In the genomic region with DNA sequence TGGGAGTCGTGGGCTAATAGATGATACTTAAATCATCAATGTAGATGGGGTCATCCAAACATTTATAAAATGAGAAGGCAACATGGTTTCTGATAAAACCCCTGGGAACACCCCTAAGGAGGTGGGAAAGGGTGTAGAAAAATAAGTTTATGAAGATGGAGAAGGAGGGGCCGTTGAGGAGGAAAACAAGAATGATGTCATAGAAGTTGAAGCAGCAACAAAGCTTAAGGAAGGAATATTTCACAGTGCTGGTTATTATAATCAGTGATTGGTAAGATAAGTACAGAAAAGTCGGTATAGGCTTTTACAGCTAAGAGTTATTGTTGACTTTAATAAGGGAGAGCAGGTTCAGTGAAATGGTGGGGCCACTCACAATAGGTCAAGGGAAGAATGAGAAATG, we compare ENCODE assay signal across 33 cellular contexts.
"Had no signal": no experiment of that assay in that cellular context is flagged by ENCODE, and none has a peak within 500 bp of the region (broad histone marks: within the 10 kb centered on the region; RNA-seq: fewer than 3 reads in every experiment).

No MANE protein-coding gene starts in this region.

- H3K27ac Mint-ChIP-seq: immature natural killer cell; mesothelial cell of epicardium; natural killer cell; nephron progenitor cell; neural progenitor cell; progenitor cell of endocrine pancreas; stimulated activated naive B cell treated with anti-CD40 and anti-IgM and Interleukin-4, amounts not matched to agents 10 μg/mL and 1 μg/mL and 100 μg/mL, for 72 hours had no signal

- H3K4me1 Mint-ChIP-seq: immature natural killer cell; mesothelial cell of epicardium; naive B cell; natural killer cell; neural progenitor cell; stimulated activated naive B cell treated with anti-CD40 and anti-IgM and Interleukin-4, amounts not matched to agents 10 μg/mL and 1 μg/mL and 100 μg/mL, for 72 hours had no signal

- H3K79me2 ChIP-seq: parathyroid adenoma had no signal

- H3K9ac ChIP-seq: neural progenitor cell, parathyroid adenoma had no signal

- H3K4me1 ChIP-seq: left lung, lower lobe of right lung, neural progenitor cell, parathyroid adenoma, right atrium auricular region, stomach, testis, thyroid gland, transverse colon, upper lobe of left lung, vagina had no signal

- H3K27me3 Mint-ChIP-seq: progenitor cell of endocrine pancreas had no signal

- H2AFZ ChIP-seq: neural progenitor cell, parathyroid adenoma had no signal

- H3K27ac ChIP-seq: left lung, lower lobe of right lung, neural progenitor cell, neutrophil, parathyroid adenoma, right atrium auricular region, skin epidermis, stomach, testis, thyroid gland, transverse colon, upper lobe of left lung, vagina had no signal

- H3K27me3 ChIP-seq: left lung, neural progenitor cell, neutrophil, right atrium auricular region, stomach, testis, thyroid gland, transverse colon, upper lobe of left lung, vagina had no signal

- FAIRE-seq: islet of Langerhans, kidney had no signal

- H3K4me3 ChIP-seq: left lung, lower lobe of right lung, neural progenitor cell, right atrium auricular region, skin epidermis, stomach, testis, thyroid gland, transverse colon, upper lobe of left lung, vagina had no signal

- H3K9me3 Mint-ChIP-seq: immature natural killer cell; naive B cell; natural killer cell; stimulated activated naive B cell treated with anti-CD40 and anti-IgM and Interleukin-4, amounts not matched to agents 10 μg/mL and 1 μg/mL and 100 μg/mL, for 72 hours had no signal

- H3K4me2 ChIP-seq: neural progenitor cell had no signal

- H3K36me3 Mint-ChIP-seq: mesothelial cell of epicardium; natural killer cell; neural progenitor cell; stimulated activated naive B cell treated with anti-CD40 and anti-IgM and Interleukin-4, amounts not matched to agents 10 μg/mL and 1 μg/mL and 100 μg/mL, for 72 hours had no signal

- ATAC-seq: left colon; left lung; lower lobe of right lung; natural killer cell; sciatic nerve; stimulated activated naive B cell treated with anti-CD40 and anti-IgM and Interleukin-4, amounts not matched to agents 10 μg/mL and 1 μg/mL and 100 μg/mL, for 72 hours; stimulated activated naive CD8-positive, alpha-beta T cell treated with anti-CD3 and anti-CD28 coated beads, Interleukin-15, Interleukin-2, amounts not matched to agents 100 U/mL and 50 U/mL, for 24 hours had no signal

- H3K36me3 ChIP-seq: left lung, lower lobe of right lung, neural progenitor cell, neutrophil, right atrium auricular region, stomach, thyroid gland, transverse colon, upper lobe of left lung, vagina had no signal

- H3K9me3 ChIP-seq: left lung, lower lobe of right lung, neutrophil, right atrium auricular region, stomach, testis, thyroid gland, transverse colon, upper lobe of left lung, vagina had no signal

- DNase-seq: hypothalamus; immature natural killer cell; kidney; left colon; left lung; lower lobe of right lung; mammary epithelial cell; mesendoderm; naive B cell; natural killer cell; nephron progenitor cell; occipital lobe; stimulated activated CD4-positive, alpha-beta T cell treated with anti-CD3 and anti-CD28 coated beads, Interleukin-12 subunit alpha, Interleukin-12 subunit beta, amount 100 ng/mL, for 4 hours; stimulated activated CD4-positive, alpha-beta T cell treated with anti-CD3 and anti-CD28 coated beads, Interleukin-15, amount 100 ng/mL, for 24 hours; stimulated activated CD4-positive, alpha-beta T cell treated with anti-CD3 and anti-CD28 coated beads, Interleukin-2, amount 100 ng/mL, for 24 hours; stimulated activated CD4-positive, alpha-beta T cell treated with anti-CD3 and anti-CD28 coated beads, Interleukin-4, amount 100 ng/mL, for 1 hour; stimulated activated naive B cell treated with anti-CD40 and anti-IgM and Interleukin-4, amounts not matched to agents 10 μg/mL and 1 μg/mL and 100 μg/mL, for 72 hours; stimulated activated naive CD8-positive, alpha-beta T cell treated with anti-CD3 and anti-CD28 coated beads, Interleukin-15, Interleukin-2, amounts not matched to agents 100 U/mL and 50 U/mL, for 24 hours; stomach; testis; thyroid gland; transverse colon; upper lobe of left lung had no signal

- H3K4me3 Mint-ChIP-seq: immature natural killer cell; mesothelial cell of epicardium; naive B cell; natural killer cell; nephron progenitor cell; neural progenitor cell; stimulated activated naive B cell treated with anti-CD40 and anti-IgM and Interleukin-4, amounts not matched to agents 10 μg/mL and 1 μg/mL and 100 μg/mL, for 72 hours had no signal
